Comparison of ENCODE assay signal across 8 cellular contexts in the genomic region with DNA sequence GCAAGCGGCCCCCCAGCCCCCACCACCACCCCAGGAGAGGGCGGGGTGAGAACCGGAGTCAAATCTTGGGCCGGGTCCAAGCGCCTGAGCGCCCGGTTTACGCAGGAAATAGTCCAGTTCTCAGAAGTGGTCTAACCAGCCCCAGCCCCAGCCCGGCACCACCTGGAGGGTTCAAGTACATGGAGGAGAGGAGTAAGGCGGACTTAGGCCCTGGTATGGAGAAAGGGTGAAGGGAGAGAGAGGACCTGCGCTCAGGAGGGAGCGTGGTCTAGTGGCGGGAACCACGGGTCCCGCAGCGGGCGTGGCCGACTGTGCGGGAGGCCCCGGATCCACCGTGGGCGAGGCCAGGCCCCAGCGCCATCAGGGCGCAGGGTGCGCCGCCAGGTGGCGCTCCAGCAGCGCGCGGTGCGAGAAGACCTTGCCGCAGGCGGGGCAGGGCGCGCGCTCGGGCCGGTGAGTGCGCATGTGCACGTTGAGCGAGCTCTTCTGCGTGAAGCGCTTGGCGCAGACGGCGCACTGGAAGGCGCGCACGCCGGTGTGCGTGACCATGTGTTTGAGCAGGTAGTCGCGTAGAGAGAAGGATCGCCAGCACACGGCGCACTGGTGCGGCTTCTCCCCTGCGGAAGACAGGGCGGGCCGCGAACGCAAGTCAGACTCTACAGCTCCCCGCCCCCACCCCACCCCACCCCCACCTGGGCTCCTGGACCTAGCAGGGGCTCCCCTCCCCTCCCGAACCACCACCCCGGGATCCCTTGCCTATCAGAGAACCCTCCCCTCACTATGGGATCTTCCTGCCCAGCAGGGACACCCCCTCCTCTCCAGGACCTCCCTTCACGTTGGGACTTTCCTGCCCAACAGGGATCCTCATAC. TPM values are rescaled to one million over a fixed set of nuclear protein-coding genes. Genes with fewer than 3 reads are reported as not detected.
DNase-seq lines count a peak whose midpoint lies in the region; ATAC-seq lines count a peak whose summit lies in the region.

No MANE protein-coding gene starts in this region.

- DNase-seq in AG08395 (ENCODE audit: low spot score) = peak; percentile 87
- peak; percentile 84 for DNase-seq in NCI-H526 treated with DMSO at 0.1 percent for 48 hours (lab: John Stamatoyannopoulos, UW)
- DNase-seq in activated CD8-positive, alpha-beta memory T cell treated with anti-CD3 and anti-CD28 coated beads for 1 hour (ENCODE audit: extremely low read depth in 1 of 2, low read depth in 1 of 2) = peak; percentile 72 to 91
- peak; percentile 88 for DNase-seq in effector CD8-positive, alpha-beta T cell (lab: John Stamatoyannopoulos, UW)
- peak; percentile 92 to 95 for DNase-seq in lung microvascular endothelial cell (ENCODE audit: low read depth in 2 of 2)
- peak; percentile 88 to 93 (median 88) for DNase-seq in stimulated activated CD4-positive, alpha-beta T cell treated with anti-CD3 and anti-CD28 coated beads, TNF-alpha, amount 100 ng/mL, for 4 hours (ENCODE audit: low read depth in 3 of 3)

- ATAC-seq in GM18909 (IDR thresholded peaks at IDR 0.05; ENCODE audit: poor library complexity, unreplicated experiment) (peak; percentile 79), HG03439 (IDR thresholded peaks at IDR 0.05; ENCODE audit: unreplicated experiment) (peak; percentile 67)

RNA-seq across cellular contexts. Expression of gene SLC27A5, which starts 2.1 kb away (rescaled TPM):
- total RNA-seq in lung microvascular endothelial cell = 6.1 and 8.1 TPM in 2 replicates

RNA-seq across cellular contexts. Expression of gene ZBTB45, which starts 5.7 kb away (rescaled TPM):
- total RNA-seq in lung microvascular endothelial cell = 3.7 and 5.0 TPM in 2 replicates

RNA-seq across cellular contexts. Expression of gene TRIM28, which starts 29.9 kb away (rescaled TPM):
- 275 and 278 TPM in 2 replicates for total RNA-seq in lung microvascular endothelial cell

RNA-seq across cellular contexts. Expression of gene ZNF446, which starts 37.8 kb away (rescaled TPM):
- total RNA-seq in lung microvascular endothelial cell = 3.0 and 3.1 TPM in 2 replicates

RNA-seq across cellular contexts. Expression of gene CHMP2A, which starts 41.0 kb away (rescaled TPM):
- total RNA-seq in lung microvascular endothelial cell = 86.1 and 93.5 TPM in 2 replicates

Comparison
In these comparisons a context has a peak if more than half of its experiments do, and no peak if none do; other contexts are left out.
1. Peak in every context shown above with its lines: DNase-seq and ATAC-seq.